ENCODE assay signal across 1 cellular context in the genomic region with DNA sequence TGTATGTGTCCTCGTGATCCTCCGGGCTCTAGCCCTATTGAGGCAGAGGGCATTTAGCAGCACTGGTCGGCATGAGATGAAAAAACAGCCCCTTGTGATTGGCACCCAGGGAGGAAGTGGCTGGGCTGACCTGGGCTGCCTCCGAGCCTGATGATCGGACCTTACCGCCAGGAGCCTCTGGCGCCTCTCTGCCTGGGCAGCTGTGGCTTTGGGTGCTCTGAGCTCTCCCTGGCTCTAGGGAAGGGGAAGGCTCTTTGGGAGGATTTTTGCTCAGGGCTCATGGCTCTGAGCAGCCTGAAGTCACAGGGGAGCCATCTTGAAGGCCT.
TF ChIP-seq lines count a peak whose summit lies in the region.

No MANE protein-coding gene starts in this region.

TF ChIP-seq in K562, 482 proteins besides CTCF, POLR2A, EP300 and RAD21 (continues in another document):
- TF ChIP-seq YBX1 (IDR thresholded peaks at IDR 0.05) (no peak), SPI1 (IDR thresholded peaks at IDR 0.05; ENCODE audit: borderline replicate concordance, low read depth, low read length) (peak; percentile 62; the same call in 1 of the 2 replicates), TBL1XR1 (IDR thresholded peaks at IDR 0.05; ENCODE audit: low read length in 2 of 2) (no peak), ZNF76 (CRISPR knock-in tag; IDR thresholded peaks at IDR 0.05; ENCODE audit: borderline replicate concordance) (no peak), ATF1 (CRISPR knock-in tag; IDR thresholded peaks at IDR 0.05) (no peak), ATF1 (tag; IDR thresholded peaks at IDR 0.05) (no peak), ZNF695 (CRISPR knock-in tag; IDR thresholded peaks at IDR 0.05) (no peak), BMI1 (IDR thresholded peaks at IDR 0.05; ENCODE audit: low read length) (no peak), MAFK (IDR thresholded peaks at IDR 0.05; ENCODE audit: low read length) (no peak), PPARD (CRISPR knock-in tag; IDR thresholded peaks at IDR 0.05) (no peak), ZNF584 (CRISPR knock-in tag; IDR thresholded peaks at IDR 0.05; ENCODE audit: low read depth) (0 out of 2 replicates have a peak, but pooled peaks have one; percentile 8), JUND (IDR thresholded peaks at IDR 0.05; ENCODE audit: borderline replicate concordance, low read depth, low read length) (no peak), JUND (tag; IDR thresholded peaks at IDR 0.05; ENCODE audit: borderline replicate concordance, low read depth, low read length) (no peak), EHMT2 (IDR thresholded peaks at IDR 0.05) (no peak), HDAC1 (IDR thresholded peaks at IDR 0.05) (no peak), GABPA (tag; conservative IDR thresholded peaks at IDR 0.05; ENCODE audit: low read depth) (no peak), ZNF41 (CRISPR knock-in tag; conservative IDR thresholded peaks at IDR 0.05) (no peak), MBD2 (IDR thresholded peaks at IDR 0.05; ENCODE audit: borderline replicate concordance, low read depth) (no peak)
- TF ChIP-seq, protein P1, sequence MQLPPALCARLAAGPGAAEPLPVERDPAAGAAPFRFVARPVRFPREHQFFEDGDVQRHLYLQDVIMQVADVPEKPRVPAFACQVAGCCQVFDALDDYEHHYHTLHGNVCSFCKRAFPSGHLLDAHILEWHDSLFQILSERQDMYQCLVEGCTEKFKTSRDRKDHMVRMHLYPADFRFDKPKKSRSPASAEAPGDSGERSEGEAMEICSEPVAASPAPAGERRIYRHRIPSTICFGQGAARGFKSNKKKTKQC (CRISPR knock-in tag; IDR thresholded peaks at IDR 0.05): no peak
- TF ChIP-seq, protein P2, sequence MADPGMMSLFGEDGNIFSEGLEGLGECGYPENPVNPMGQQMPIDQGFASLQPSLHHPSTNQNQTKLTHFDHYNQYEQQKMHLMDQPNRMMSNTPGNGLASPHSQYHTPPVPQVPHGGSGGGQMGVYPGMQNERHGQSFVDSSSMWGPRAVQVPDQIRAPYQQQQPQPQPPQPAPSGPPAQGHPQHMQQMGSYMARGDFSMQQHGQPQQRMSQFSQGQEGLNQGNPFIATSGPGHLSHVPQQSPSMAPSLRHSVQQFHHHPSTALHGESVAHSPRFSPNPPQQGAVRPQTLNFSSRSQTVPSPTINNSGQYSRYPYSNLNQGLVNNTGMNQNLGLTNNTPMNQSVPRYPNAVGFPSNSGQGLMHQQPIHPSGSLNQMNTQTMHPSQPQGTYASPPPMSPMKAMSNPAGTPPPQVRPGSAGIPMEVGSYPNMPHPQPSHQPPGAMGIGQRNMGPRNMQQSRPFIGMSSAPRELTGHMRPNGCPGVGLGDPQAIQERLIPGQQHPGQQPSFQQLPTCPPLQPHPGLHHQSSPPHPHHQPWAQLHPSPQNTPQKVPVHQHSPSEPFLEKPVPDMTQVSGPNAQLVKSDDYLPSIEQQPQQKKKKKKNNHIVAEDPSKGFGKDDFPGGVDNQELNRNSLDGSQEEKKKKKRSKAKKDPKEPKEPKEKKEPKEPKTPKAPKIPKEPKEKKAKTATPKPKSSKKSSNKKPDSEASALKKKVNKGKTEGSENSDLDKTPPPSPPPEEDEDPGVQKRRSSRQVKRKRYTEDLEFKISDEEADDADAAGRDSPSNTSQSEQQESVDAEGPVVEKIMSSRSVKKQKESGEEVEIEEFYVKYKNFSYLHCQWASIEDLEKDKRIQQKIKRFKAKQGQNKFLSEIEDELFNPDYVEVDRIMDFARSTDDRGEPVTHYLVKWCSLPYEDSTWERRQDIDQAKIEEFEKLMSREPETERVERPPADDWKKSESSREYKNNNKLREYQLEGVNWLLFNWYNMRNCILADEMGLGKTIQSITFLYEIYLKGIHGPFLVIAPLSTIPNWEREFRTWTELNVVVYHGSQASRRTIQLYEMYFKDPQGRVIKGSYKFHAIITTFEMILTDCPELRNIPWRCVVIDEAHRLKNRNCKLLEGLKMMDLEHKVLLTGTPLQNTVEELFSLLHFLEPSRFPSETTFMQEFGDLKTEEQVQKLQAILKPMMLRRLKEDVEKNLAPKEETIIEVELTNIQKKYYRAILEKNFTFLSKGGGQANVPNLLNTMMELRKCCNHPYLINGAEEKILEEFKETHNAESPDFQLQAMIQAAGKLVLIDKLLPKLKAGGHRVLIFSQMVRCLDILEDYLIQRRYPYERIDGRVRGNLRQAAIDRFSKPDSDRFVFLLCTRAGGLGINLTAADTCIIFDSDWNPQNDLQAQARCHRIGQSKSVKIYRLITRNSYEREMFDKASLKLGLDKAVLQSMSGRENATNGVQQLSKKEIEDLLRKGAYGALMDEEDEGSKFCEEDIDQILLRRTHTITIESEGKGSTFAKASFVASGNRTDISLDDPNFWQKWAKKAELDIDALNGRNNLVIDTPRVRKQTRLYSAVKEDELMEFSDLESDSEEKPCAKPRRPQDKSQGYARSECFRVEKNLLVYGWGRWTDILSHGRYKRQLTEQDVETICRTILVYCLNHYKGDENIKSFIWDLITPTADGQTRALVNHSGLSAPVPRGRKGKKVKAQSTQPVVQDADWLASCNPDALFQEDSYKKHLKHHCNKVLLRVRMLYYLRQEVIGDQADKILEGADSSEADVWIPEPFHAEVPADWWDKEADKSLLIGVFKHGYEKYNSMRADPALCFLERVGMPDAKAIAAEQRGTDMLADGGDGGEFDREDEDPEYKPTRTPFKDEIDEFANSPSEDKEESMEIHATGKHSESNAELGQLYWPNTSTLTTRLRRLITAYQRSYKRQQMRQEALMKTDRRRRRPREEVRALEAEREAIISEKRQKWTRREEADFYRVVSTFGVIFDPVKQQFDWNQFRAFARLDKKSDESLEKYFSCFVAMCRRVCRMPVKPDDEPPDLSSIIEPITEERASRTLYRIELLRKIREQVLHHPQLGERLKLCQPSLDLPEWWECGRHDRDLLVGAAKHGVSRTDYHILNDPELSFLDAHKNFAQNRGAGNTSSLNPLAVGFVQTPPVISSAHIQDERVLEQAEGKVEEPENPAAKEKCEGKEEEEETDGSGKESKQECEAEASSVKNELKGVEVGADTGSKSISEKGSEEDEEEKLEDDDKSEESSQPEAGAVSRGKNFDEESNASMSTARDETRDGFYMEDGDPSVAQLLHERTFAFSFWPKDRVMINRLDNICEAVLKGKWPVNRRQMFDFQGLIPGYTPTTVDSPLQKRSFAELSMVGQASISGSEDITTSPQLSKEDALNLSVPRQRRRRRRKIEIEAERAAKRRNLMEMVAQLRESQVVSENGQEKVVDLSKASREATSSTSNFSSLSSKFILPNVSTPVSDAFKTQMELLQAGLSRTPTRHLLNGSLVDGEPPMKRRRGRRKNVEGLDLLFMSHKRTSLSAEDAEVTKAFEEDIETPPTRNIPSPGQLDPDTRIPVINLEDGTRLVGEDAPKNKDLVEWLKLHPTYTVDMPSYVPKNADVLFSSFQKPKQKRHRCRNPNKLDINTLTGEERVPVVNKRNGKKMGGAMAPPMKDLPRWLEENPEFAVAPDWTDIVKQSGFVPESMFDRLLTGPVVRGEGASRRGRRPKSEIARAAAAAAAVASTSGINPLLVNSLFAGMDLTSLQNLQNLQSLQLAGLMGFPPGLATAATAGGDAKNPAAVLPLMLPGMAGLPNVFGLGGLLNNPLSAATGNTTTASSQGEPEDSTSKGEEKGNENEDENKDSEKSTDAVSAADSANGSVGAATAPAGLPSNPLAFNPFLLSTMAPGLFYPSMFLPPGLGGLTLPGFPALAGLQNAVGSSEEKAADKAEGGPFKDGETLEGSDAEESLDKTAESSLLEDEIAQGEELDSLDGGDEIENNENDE (IDR thresholded peaks at IDR 0.05; ENCODE audit: low read depth, low read length): no peak
- TF ChIP-seq, protein P3, sequence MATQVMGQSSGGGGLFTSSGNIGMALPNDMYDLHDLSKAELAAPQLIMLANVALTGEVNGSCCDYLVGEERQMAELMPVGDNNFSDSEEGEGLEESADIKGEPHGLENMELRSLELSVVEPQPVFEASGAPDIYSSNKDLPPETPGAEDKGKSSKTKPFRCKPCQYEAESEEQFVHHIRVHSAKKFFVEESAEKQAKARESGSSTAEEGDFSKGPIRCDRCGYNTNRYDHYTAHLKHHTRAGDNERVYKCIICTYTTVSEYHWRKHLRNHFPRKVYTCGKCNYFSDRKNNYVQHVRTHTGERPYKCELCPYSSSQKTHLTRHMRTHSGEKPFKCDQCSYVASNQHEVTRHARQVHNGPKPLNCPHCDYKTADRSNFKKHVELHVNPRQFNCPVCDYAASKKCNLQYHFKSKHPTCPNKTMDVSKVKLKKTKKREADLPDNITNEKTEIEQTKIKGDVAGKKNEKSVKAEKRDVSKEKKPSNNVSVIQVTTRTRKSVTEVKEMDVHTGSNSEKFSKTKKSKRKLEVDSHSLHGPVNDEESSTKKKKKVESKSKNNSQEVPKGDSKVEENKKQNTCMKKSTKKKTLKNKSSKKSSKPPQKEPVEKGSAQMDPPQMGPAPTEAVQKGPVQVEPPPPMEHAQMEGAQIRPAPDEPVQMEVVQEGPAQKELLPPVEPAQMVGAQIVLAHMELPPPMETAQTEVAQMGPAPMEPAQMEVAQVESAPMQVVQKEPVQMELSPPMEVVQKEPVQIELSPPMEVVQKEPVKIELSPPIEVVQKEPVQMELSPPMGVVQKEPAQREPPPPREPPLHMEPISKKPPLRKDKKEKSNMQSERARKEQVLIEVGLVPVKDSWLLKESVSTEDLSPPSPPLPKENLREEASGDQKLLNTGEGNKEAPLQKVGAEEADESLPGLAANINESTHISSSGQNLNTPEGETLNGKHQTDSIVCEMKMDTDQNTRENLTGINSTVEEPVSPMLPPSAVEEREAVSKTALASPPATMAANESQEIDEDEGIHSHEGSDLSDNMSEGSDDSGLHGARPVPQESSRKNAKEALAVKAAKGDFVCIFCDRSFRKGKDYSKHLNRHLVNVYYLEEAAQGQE (CRISPR knock-in tag; IDR thresholded peaks at IDR 0.05; ENCODE audit: low read depth): no peak
- TF ChIP-seq, protein P4, sequence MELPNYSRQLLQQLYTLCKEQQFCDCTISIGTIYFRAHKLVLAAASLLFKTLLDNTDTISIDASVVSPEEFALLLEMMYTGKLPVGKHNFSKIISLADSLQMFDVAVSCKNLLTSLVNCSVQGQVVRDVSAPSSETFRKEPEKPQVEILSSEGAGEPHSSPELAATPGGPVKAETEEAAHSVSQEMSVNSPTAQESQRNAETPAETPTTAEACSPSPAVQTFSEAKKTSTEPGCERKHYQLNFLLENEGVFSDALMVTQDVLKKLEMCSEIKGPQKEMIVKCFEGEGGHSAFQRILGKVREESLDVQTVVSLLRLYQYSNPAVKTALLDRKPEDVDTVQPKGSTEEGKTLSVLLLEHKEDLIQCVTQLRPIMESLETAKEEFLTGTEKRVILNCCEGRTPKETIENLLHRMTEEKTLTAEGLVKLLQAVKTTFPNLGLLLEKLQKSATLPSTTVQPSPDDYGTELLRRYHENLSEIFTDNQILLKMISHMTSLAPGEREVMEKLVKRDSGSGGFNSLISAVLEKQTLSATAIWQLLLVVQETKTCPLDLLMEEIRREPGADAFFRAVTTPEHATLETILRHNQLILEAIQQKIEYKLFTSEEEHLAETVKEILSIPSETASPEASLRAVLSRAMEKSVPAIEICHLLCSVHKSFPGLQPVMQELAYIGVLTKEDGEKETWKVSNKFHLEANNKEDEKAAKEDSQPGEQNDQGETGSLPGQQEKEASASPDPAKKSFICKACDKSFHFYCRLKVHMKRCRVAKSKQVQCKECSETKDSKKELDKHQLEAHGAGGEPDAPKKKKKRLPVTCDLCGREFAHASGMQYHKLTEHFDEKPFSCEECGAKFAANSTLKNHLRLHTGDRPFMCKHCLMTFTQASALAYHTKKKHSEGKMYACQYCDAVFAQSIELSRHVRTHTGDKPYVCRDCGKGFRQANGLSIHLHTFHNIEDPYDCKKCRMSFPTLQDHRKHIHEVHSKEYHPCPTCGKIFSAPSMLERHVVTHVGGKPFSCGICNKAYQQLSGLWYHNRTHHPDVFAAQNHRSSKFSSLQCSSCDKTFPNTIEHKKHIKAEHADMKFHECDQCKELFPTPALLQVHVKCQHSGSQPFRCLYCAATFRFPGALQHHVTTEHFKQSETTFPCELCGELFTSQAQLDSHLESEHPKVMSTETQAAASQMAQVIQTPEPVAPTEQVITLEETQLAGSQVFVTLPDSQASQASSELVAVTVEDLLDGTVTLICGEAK (IDR thresholded peaks at IDR 0.05): no peak
- TF ChIP-seq, protein P4 (CRISPR knock-in tag; IDR thresholded peaks at IDR 0.05): no peak
- TF ChIP-seq, protein P5, sequence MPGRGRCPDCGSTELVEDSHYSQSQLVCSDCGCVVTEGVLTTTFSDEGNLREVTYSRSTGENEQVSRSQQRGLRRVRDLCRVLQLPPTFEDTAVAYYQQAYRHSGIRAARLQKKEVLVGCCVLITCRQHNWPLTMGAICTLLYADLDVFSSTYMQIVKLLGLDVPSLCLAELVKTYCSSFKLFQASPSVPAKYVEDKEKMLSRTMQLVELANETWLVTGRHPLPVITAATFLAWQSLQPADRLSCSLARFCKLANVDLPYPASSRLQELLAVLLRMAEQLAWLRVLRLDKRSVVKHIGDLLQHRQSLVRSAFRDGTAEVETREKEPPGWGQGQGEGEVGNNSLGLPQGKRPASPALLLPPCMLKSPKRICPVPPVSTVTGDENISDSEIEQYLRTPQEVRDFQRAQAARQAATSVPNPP (IDR thresholded peaks at IDR 0.05; ENCODE audit: borderline replicate concordance, insufficient read depth, insufficient read length): no peak
- TF ChIP-seq, protein P6, sequence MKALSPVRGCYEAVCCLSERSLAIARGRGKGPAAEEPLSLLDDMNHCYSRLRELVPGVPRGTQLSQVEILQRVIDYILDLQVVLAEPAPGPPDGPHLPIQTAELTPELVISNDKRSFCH (CRISPR knock-in tag; IDR thresholded peaks at IDR 0.05): no peak
- TF ChIP-seq, protein P6 (tag; IDR thresholded peaks at IDR 0.05): no peak
